ENCODE assay signal across 1 cellular context in the genomic region with DNA sequence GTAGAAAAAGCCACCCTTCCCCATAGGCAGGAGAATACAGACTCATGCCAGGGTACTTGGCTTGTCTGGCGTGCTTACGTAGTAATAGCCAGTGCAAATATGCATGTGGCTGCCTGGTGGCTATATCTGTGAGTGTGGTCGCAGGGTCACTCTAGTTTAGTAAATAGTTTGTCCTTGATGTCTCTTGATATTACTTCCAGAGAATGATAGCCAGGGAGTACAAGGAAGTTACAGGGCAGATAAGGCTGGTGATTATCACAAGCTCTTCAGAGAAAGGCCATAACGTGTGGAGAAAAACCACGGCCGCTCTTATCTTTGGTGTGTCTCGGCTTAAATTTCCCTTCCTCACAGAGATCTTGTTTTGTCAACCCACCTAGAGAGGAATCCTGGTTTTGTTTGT.
TF ChIP-seq lines count a peak whose summit lies in the region.

No MANE protein-coding gene starts in this region.

TF ChIP-seq in IMR-90, 13 proteins besides CTCF, POLR2A, EP300 and RAD21 (continued from another document):
- no peak for TF ChIP-seq RCOR1 (IDR thresholded peaks at IDR 0.05; ENCODE audit: insufficient replicate concordance, low read length)
- no peak for TF ChIP-seq NFE2L2 (IDR thresholded peaks at IDR 0.05; ENCODE audit: low read depth, low read length)
- TF ChIP-seq SMC3 (IDR thresholded peaks at IDR 0.05; ENCODE audit: low read depth, low read length) = no peak
- no peak for TF ChIP-seq MAZ (IDR thresholded peaks at IDR 0.05; ENCODE audit: borderline replicate concordance, low read depth, low read length)
- TF ChIP-seq BHLHE40 (IDR thresholded peaks at IDR 0.05; ENCODE audit: low read depth, low read length) = no peak
- TF ChIP-seq CHD1 (IDR thresholded peaks at IDR 0.05; ENCODE audit: low read depth, low read length) = no peak
- no peak for TF ChIP-seq RFX5 (IDR thresholded peaks at IDR 0.05; ENCODE audit: low read depth, low read length)
- TF ChIP-seq, protein P1, sequence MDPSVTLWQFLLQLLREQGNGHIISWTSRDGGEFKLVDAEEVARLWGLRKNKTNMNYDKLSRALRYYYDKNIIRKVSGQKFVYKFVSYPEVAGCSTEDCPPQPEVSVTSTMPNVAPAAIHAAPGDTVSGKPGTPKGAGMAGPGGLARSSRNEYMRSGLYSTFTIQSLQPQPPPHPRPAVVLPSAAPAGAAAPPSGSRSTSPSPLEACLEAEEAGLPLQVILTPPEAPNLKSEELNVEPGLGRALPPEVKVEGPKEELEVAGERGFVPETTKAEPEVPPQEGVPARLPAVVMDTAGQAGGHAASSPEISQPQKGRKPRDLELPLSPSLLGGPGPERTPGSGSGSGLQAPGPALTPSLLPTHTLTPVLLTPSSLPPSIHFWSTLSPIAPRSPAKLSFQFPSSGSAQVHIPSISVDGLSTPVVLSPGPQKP (IDR thresholded peaks at IDR 0.05; ENCODE audit: borderline replicate concordance, low read depth, low read length) = no peak
- TF ChIP-seq FOS (IDR thresholded peaks at IDR 0.05; ENCODE audit: low read depth, low read length) = no peak
